Comparison of ENCODE assay signal across 14 cellular contexts in the genomic region with DNA sequence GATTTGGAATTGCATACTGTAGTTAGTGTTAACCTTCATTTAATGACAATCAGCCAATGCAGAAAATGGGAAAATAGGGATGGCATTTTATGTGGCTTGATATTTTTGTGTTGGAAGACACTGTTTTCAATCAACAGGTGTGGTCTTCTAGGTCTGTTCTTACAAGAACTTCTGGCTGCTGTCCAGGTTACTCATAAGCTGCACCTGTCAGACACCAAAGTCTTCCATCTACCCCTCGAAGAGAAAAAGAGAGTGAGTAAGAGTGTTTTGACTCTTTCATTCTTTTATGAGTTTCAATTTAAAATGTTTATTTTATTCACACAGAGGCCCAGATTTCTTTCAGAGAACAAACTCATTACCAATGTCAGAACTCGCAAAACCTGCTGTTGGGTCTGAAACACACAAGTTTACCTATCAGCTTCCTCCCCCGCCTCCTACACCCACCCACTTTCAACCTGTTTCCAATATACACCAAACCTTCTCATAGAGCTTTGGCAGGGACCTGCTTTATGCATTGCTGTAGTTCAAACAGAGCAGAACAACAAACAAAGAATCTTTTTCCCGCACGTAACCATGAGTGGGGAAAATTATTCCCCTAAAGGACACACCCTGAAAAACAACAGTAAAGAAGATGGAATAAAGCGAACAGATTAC.
DNase-seq lines count a peak whose midpoint lies in the region; ATAC-seq, FAIRE-seq and TF ChIP-seq lines count a peak whose summit lies in the region.
"Had no signal": no experiment of that assay in that cellular context is flagged by ENCODE, and none has a peak within 500 bp of the region (broad histone marks: within the 10 kb centered on the region; RNA-seq: fewer than 3 reads in every experiment).

No MANE protein-coding gene starts in this region.

- no peaks in the 10 kb centered on the region for H3K4me1 ChIP-seq in RWPE2 (ENCODE audit: insufficient read depth, poor library complexity, severe bottlenecking)
- H3K4me1 ChIP-seq in pancreas = peaks cover 0 to 9% (median 0%) of the 10 kb centered on the region in 3 donors

- WGBS in pancreas, 2 donors = 37 to 41% methylated on average over 6 of the region's 6 CpGs

- H3K27ac ChIP-seq in RWPE2 (ENCODE audit: poor library complexity, severe bottlenecking) (no peak overlapping the region), pancreas (no peak overlapping the region)
- H3K27ac ChIP-seq: dorsolateral prefrontal cortex, WERI-Rb-1 had no signal

- no peak for TF ChIP-seq CTCF in RWPE2 (IDR thresholded peaks at IDR 0.05; ENCODE audit: poor library complexity, severe bottlenecking)
- TF ChIP-seq CTCF in pancreas (IDR thresholded peaks at IDR 0.05) = no peak
- no peak for TF ChIP-seq CTCF in GM20000 (IDR thresholded peaks at IDR 0.05; ENCODE audit: extremely low read depth, missing control alignments)

- ATAC-seq in RWPE2 (ENCODE audit: low read depth) (peak; percentile 53; the same call in 2 of the 3 replicates), pancreas (peak; percentile 38 to 87 (median 84)), HG02571 (IDR thresholded peaks at IDR 0.05; ENCODE audit: unreplicated experiment) (no peak)
- ATAC-seq: stimulated activated naive CD8-positive, alpha-beta T cell treated with anti-CD3 and anti-CD28 coated beads, Interleukin-15, amount 100 ng/mL, for 72 hours had no signal

- H3K9me3 ChIP-seq in RWPE2 (ENCODE audit: severe bottlenecking) (no peaks in the 10 kb centered on the region), pancreas (no peaks in the 10 kb centered on the region)

- no peak overlapping the region for H3K4me3 ChIP-seq in RWPE2 (ENCODE audit: severe bottlenecking)
- H3K4me3 ChIP-seq in pancreas = no peak overlapping the region
- H3K4me3 ChIP-seq: dorsolateral prefrontal cortex had no signal

- no peak for TF ChIP-seq POLR2A in erythroblast (IDR thresholded peaks at IDR 0.05; ENCODE audit: low read length)

- H3K36me3 ChIP-seq in RWPE2 (ENCODE audit: low read depth) (no peaks in the 10 kb centered on the region), pancreas (no peaks in the 10 kb centered on the region)
- H3K36me3 ChIP-seq: WERI-Rb-1 had no signal

- intact Hi-C loops in pancreas (cut with DNase I) = loop anchor here in 1 of 3 donors (10.0 kb wide), 1 partner anchor 766 kb away; a partner anchor contains a TSS

- no peak for FAIRE-seq in pancreas (lab: Jason Lieb, UNC)

- DNase-seq in LHCN-M2 (ENCODE audit: low read depth) = peak; percentile 52
- DNase-seq in NCI-H2029 treated with DMSO at 0.1 percent for 48 hours (lab: John Stamatoyannopoulos, UW) = peak; percentile 20
- DNase-seq in RWPE2 (ENCODE audit: low spot score) = no peak
- peak in 1 of 6 donors; percentile 32 for DNase-seq in pancreas
- no peak for DNase-seq in erythroblast (lab: John Stamatoyannopoulos, UW)
- no peak for DNase-seq in GM20000 (ENCODE audit: low spot score)
- DNase-seq: dorsolateral prefrontal cortex; H9; hypothalamus; NCI-H1694; stimulated activated CD4-positive, alpha-beta T cell treated with anti-CD3 and anti-CD28 coated beads, Interleukin-12 subunit alpha, Interleukin-12 subunit beta, amount 100 ng/mL, for 4 hours; stimulated activated naive CD8-positive, alpha-beta T cell treated with anti-CD3 and anti-CD28 coated beads, Interleukin-15, amount 100 ng/mL, for 72 hours; WERI-Rb-1 had no signal

- H3K27me3 ChIP-seq in RWPE2 (ENCODE audit: insufficient read depth, poor library complexity, severe bottlenecking) = no peaks in the 10 kb centered on the region
- H3K27me3 ChIP-seq in pancreas = no peaks in the 10 kb centered on the region
- H3K27me3 ChIP-seq: dorsolateral prefrontal cortex had no signal

Comparison
In these comparisons a context has a peak if more than half of its experiments do, and no peak if none do; other contexts are left out.
1. DNase-seq: peak in LHCN-M2 (single experiment) and NCI-H2029 treated with DMSO at 0.1 percent for 48 hours (single experiment); none in RWPE2 (single experiment), erythroblast (0 of 2) and GM20000 (single experiment).